8 cellular contexts compared by ENCODE assay signal in the genomic region with DNA sequence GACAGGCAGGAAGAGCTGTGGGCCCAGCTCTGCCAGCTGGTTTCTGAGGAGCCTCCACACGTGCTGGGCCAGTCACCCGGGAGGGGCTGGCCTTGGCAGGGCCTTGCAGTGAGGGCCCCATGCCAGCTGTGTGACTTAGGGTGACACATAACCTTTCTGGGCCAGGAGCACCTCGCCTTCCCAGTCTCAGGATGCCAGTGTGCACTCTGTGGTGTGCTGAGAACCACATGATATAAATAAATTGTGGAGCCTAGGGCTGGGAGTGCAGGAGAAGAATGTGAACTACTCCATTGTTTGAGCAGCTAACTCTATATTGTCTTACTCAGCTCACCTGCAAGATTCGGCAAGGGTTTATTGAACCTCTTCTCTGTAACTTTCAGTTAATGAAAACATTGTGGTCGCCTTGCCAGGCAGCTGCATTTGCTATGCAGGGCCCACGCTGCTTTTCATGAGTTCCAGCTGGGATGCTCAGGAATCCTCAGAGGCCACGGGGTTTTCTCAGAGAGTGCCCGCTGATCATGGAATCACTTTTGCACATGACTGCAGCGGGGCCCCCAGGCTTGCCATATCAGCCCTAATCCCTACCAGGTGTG.
DNase-seq lines count a peak whose midpoint lies in the region; ATAC-seq and TF ChIP-seq lines count a peak whose summit lies in the region.

No MANE protein-coding gene starts in this region.

- H3K27me3 Mint-ChIP-seq in brain = peaks cover 3% of the 10 kb centered on the region

- no peak for ATAC-seq in lung (ENCODE audit: insufficient read depth, low FRiP score)

- H3K4me1 ChIP-seq in lung (ENCODE audit: control insufficient read depth in 2 of 2, insufficient read depth in 2 of 2, low read length in 2 of 2) (peaks cover 5 to 23% of the 10 kb centered on the region in 2 donors), BE2C (no peaks in the 10 kb centered on the region)

- H3K36me3 Mint-ChIP-seq in brain = peaks cover 9% of the 10 kb centered on the region

- WGBS in lung, 2 donors = 54 to 59% methylated on average over 9 of the region's 9 CpGs

- H3K27me3 ChIP-seq in lung (ENCODE audit: control insufficient read depth, insufficient read depth) (no peaks in the 10 kb centered on the region), BE2C (no peaks in the 10 kb centered on the region)

- H3K4me3 ChIP-seq in AG10803 (ENCODE audit: low read length) (no peak overlapping the region), lung (no peak overlapping the region), BE2C (ENCODE audit: low read depth, low read length) (no peak overlapping the region)

- H3K9me3 Mint-ChIP-seq in brain = no peaks in the 10 kb centered on the region

- DNase-seq in AG10803 (ENCODE audit: low read depth) = peak; percentile 90
- peak; percentile 75 for DNase-seq in HS-5 (ENCODE audit: low read depth)
- peak; percentile 53 for DNase-seq in lung (ENCODE audit: low spot score)
- DNase-seq in NCI-H1436 treated with DMSO at 0.1 percent for 48 hours (lab: John Stamatoyannopoulos, UW) = no peak
- no peak for DNase-seq in BE2C
- no peak for DNase-seq in stimulated activated CD4-positive, alpha-beta T cell treated with anti-CD3 and anti-CD28 coated beads, Interleukin-4, amount 100 ng/mL, for 4 hours
- no peak for DNase-seq in T-helper 9 cell

- no peak for TF ChIP-seq CTCF in AG10803 (conservative IDR thresholded peaks at IDR 0.05; ENCODE audit: low read length)
- no peak for TF ChIP-seq CTCF in brain (conservative IDR thresholded peaks at IDR 0.05)
- no peak for TF ChIP-seq CTCF in lung (IDR thresholded peaks at IDR 0.05; ENCODE audit: control extremely low read depth, extremely low read depth)
- no peak for TF ChIP-seq CTCF in BE2C (IDR thresholded peaks at IDR 0.05; ENCODE audit: low read depth, low read length)

- H3K36me3 ChIP-seq in lung (ENCODE audit: control insufficient read depth in 2 of 2, insufficient read depth in 2 of 2, low read length in 2 of 2) (no peaks in the 10 kb centered on the region), BE2C (no peaks in the 10 kb centered on the region)

- H3K9me3 ChIP-seq in lung (ENCODE audit: control insufficient read depth in 2 of 2, insufficient read depth in 1 of 2, low read length in 1 of 2) = no peaks in the 10 kb centered on the region
- no peaks in the 10 kb centered on the region for H3K9me3 ChIP-seq in BE2C

- H3K27ac Mint-ChIP-seq in brain = peak overlapping the region; percentile 55 to 95 (median 78)

- H3K27ac ChIP-seq in lung (ENCODE audit: low read depth in 1 of 2, low read length in 1 of 2) = no peak overlapping the region

- peaks cover 65% of the 10 kb centered on the region for H3K4me1 Mint-ChIP-seq in brain

- peak overlapping the region in 1 of 5 experiments; percentile 49 for H3K4me3 Mint-ChIP-seq in brain

Comparison
In these comparisons a context has a peak if more than half of its experiments do, and no peak if none do; other contexts are left out.
1. DNase-seq: peak in AG10803 (single experiment), HS-5 (single experiment) and lung (single experiment); none in NCI-H1436 treated with DMSO at 0.1 percent for 48 hours (single experiment), BE2C (single experiment), stimulated activated CD4-positive, alpha-beta T cell treated with anti-CD3 and anti-CD28 coated beads, Interleukin-4, amount 100 ng/mL, for 4 hours (0 of 2) and T-helper 9 cell (single experiment).